ENCODE assay signal across 25 cellular contexts in the genomic region with DNA sequence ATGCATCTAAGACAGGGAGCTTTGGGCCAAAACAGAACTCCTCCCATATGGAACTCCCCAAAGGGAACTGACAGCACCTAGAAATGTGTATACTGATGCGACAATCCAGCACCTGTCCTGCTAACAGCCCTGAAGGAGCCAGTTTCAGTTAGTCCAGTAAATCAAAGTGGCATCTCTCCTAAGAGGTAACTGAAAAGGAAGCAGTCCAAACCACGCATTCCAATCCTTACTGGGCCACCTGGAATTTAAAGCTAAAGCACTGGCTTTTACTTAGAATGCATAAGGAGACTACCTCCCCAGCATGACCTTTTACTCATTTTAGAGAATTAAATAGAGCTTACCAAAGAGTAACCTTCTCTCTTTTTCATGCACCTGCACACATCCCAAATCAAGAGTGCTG.
"Had no signal": no experiment of that assay in that cellular context is flagged by ENCODE, and none has a peak within 500 bp of the region (broad histone marks: within the 10 kb centered on the region; RNA-seq: fewer than 3 reads in every experiment).

No MANE protein-coding gene starts in this region.

- H3K27ac Mint-ChIP-seq: activated naive CD4-positive, alpha-beta T cell treated with anti-CD3 and anti-CD28 coated beads, Interleukin-2, amount 50 U/mL, for 72 hours; natural killer cell; T-cell; T-helper 2 cell treated with Interferon-gamma antibody and Interleukin-4, amounts not matched to agents 5 μg/mL and 100 μg/mL, for 36 hours; type B pancreatic cell had no signal

- H3K4me3 ChIP-seq: left lung, prostate gland, testis had no signal

- H3K9me3 ChIP-seq: left lung, prostate gland, testis had no signal

- DNase-seq: activated CD4-positive, alpha-beta T cell treated with anti-CD3 and anti-CD28 coated beads for 1 hour; activated CD4-positive, alpha-beta T cell treated with anti-CD3 and anti-CD28 coated beads, Interleukin-2, amount 50 U/mL, for 1 hour; activated gamma-delta T cell treated with Interleukin-2 at 50 U/mL for 16 hours; activated T-cell treated with anti-CD3 and anti-CD28 coated beads, Interleukin-2, amount 50 U/mL, for 1 hour; aorta; central memory CD4-positive, alpha-beta T cell; dermis blood vessel endothelial cell; effector memory CD4-positive, alpha-beta T cell; foreskin melanocyte; hippocampal formation; left lung; midbrain; natural killer cell; stimulated activated CD4-positive, alpha-beta T cell treated with anti-CD3 and anti-CD28 coated beads, Interleukin-4, amount 100 ng/mL, for 1 hour; stimulated activated naive CD4-positive, alpha-beta T cell; T-cell; testis; WERI-Rb-1 had no signal

- H3K9me3 Mint-ChIP-seq: type B pancreatic cell had no signal

- FAIRE-seq: endothelial cell of umbilical vein, TTC549 had no signal

- H3K4me1 ChIP-seq: left lung, prostate gland, testis had no signal

- H3K4me3 Mint-ChIP-seq: natural killer cell; T-cell; T-helper 2 cell treated with Interferon-gamma antibody and Interleukin-4, amounts not matched to agents 5 μg/mL and 100 μg/mL, for 36 hours; type B pancreatic cell had no signal

- H3K27me3 ChIP-seq: left lung, testis had no signal

- H3K27ac ChIP-seq: left lung, prostate gland, testis, WERI-Rb-1 had no signal

- H3K4me1 Mint-ChIP-seq: natural killer cell, T-cell had no signal

- H3K27me3 Mint-ChIP-seq: T-cell, type B pancreatic cell had no signal

- H3K36me3 Mint-ChIP-seq: activated naive CD4-positive, alpha-beta T cell treated with anti-CD3 and anti-CD28 coated beads, Interleukin-2, amount 50 U/mL, for 72 hours; natural killer cell; T-cell; type B pancreatic cell had no signal

- H3K36me3 ChIP-seq: left lung, prostate gland, WERI-Rb-1 had no signal

- ATAC-seq: activated naive CD4-positive, alpha-beta T cell treated with anti-CD3 and anti-CD28 coated beads, Interleukin-2, amount 50 U/mL, for 72 hours; esophagus mucosa; left lung; natural killer cell; T-cell had no signal
